35 cellular contexts compared by ENCODE assay signal in genomic region chr7:106606120-106606519, GRCh38.
"Had no signal": no experiment of that assay in that cellular context is flagged by ENCODE, and none has a peak within 500 bp of the region (broad histone marks: within the 10 kb centered on the region; RNA-seq: fewer than 3 reads in every experiment).

No MANE protein-coding gene starts in this region.

- H3K36me3 ChIP-seq: MG63 had no signal

- DNase-seq: Kasumi-1, MG63, MM.1S, MV-4-11, NCI-H1048, NCI-H1092, NCI-H1092 treated with DMSO at 0.1 percent for 48 hours, NCI-H1105, NCI-H1105 treated with DMSO at 0.1 percent for 48 hours, NCI-H1417, NCI-H1417 treated with DMSO at 0.1 percent for 48 hours, NCI-H1436, NCI-H1436 treated with DMSO at 0.1 percent for 48 hours, NCI-H146, NCI-H1694, NCI-H1694 treated with DMSO at 0.1 percent for 48 hours, NCI-H187, NCI-H187 treated with DMSO at 0.1 percent for 48 hours, NCI-H1930, NCI-H2029, NCI-H2029 treated with DMSO at 0.1 percent for 48 hours, NCI-H2081, NCI-H2081 treated with DMSO at 0.1 percent for 48 hours, NCI-H2107, NCI-H2171, NCI-H2171 treated with DMSO at 0.1 percent for 48 hours, NCI-H2227 treated with DMSO at 0.1 percent for 48 hours, NCI-H226, NCI-H345, NCI-H446, NCI-H446 treated with DMSO at 0.1 percent for 48 hours, NCI-H510A, NCI-H510A treated with DMSO at 0.1 percent for 48 hours, NCI-H524, NCI-H524 treated with DMSO at 0.1 percent for 48 hours had no signal

- H3K9me3 ChIP-seq: MG63 had no signal

- H3K27me3 ChIP-seq: MG63 had no signal

- H3K4me3 ChIP-seq: MG63 had no signal
